19 cellular contexts compared by ENCODE assay signal in the genomic region with DNA sequence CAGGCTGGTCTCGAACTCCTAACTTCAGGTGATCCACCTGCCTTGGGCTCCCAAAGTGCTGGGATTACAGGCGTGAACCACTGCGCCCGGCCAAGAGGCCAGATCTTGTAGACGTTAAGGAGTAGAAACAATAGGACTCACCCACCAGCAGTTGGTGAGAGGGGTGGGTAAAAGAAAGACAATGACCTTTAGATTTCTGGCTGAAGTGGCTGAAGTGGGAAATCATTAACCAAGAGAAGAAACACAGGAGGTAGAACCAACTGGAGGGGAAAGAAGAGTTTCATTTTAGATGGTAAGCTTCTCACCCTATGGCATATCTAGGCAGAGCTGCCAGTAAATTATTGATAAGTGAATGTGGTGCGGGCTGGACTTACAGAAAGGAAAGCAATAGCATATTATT.
A peak's percentile ranks its signal among the peaks of the same experiment; 100 is the strongest.
DNase-seq lines count a peak whose midpoint lies in the region; ATAC-seq and TF ChIP-seq lines count a peak whose summit lies in the region.
"Had no signal": no experiment of that assay in that cellular context is flagged by ENCODE, and none has a peak within 500 bp of the region (broad histone marks: within the 10 kb centered on the region; RNA-seq: fewer than 3 reads in every experiment).

No MANE protein-coding gene starts in this region.

- no peak for TF ChIP-seq POLR2A in upper lobe of left lung (IDR thresholded peaks at IDR 0.05)

- no peaks in the 10 kb centered on the region for H3K9me3 ChIP-seq in parathyroid adenoma (ENCODE audit: control insufficient read depth, low read length)
- H3K9me3 ChIP-seq in upper lobe of left lung = no peaks in the 10 kb centered on the region
- H3K9me3 ChIP-seq: BLaER1, left lung, testis had no signal

- H3K27ac ChIP-seq in parathyroid adenoma = peak overlapping the region; percentile 59
- no peak overlapping the region for H3K27ac ChIP-seq in upper lobe of left lung
- H3K27ac ChIP-seq: BLaER1, left lung, testis had no signal

- no peak overlapping the region for H3K9ac ChIP-seq in parathyroid adenoma
- H3K9ac ChIP-seq: BLaER1 had no signal

- no peaks in the 10 kb centered on the region for H3K79me2 ChIP-seq in parathyroid adenoma

- peaks cover 21% of the 10 kb centered on the region for H3K4me1 ChIP-seq in parathyroid adenoma
- H3K4me1 ChIP-seq in upper lobe of left lung = peaks cover 0 to 3% (median 0%) of the 10 kb centered on the region in 4 donors
- H3K4me1 ChIP-seq: BLaER1, left lung, testis had no signal

- H3K4me3 ChIP-seq in parathyroid adenoma (ENCODE audit: low read depth, low read length) (no peak overlapping the region), upper lobe of left lung (no peak overlapping the region)
- H3K4me3 ChIP-seq: BLaER1, left lung, testis had no signal

- TF ChIP-seq CTCF in parathyroid adenoma (IDR thresholded peaks at IDR 0.05) (no peak), upper lobe of left lung (IDR thresholded peaks at IDR 0.05) (no peak)

- 82 to 86% methylated on average over 6 of the region's 6 CpGs for WGBS in upper lobe of left lung, 2 donors

- no peak for TF ChIP-seq EP300 in upper lobe of left lung (IDR thresholded peaks at IDR 0.05)

- H3K4me2 ChIP-seq in parathyroid adenoma (ENCODE audit: low read length) = no peak overlapping the region
- H3K4me2 ChIP-seq: BLaER1 had no signal

- H3K36me3 ChIP-seq in parathyroid adenoma (ENCODE audit: control insufficient read depth, insufficient read depth, low read length) = no peaks in the 10 kb centered on the region
- H3K36me3 ChIP-seq in upper lobe of left lung = no peaks in the 10 kb centered on the region
- H3K36me3 ChIP-seq: BLaER1, left lung had no signal

- DNase-seq in NCI-H2107 treated with DMSO at 0.1 percent for 48 hours (lab: John Stamatoyannopoulos, UW; ENCODE audit: unreplicated experiment) (no peak), upper lobe of left lung (no peak)
- DNase-seq in stimulated activated CD4-positive, alpha-beta T cell treated with anti-CD3 and anti-CD28 coated beads, Interleukin-2, amount 100 ng/mL, for 24 hours = no peak
- no peak for DNase-seq in activated CD4-positive, alpha-beta T cell treated with anti-CD3 and anti-CD28 coated beads for 48 hours
- DNase-seq: activated naive CD4-positive, alpha-beta T cell; DND-41; naive thymus-derived CD4-positive, alpha-beta T cell; NCI-H1417; NCI-H446; PC-3; testis had no signal

- no peak overlapping the region for H2AFZ ChIP-seq in parathyroid adenoma

- H3K27me3 ChIP-seq in parathyroid adenoma (ENCODE audit: control insufficient read depth, insufficient read depth, low read length) = no peaks in the 10 kb centered on the region
- H3K27me3 ChIP-seq in upper lobe of left lung = no peaks in the 10 kb centered on the region
- H3K27me3 ChIP-seq: BLaER1, left lung, testis had no signal

- ATAC-seq in GM19025 (IDR thresholded peaks at IDR 0.05; ENCODE audit: low read depth, unreplicated experiment) = peak; percentile 65
- peak; percentile 59 for ATAC-seq in HG02571 (IDR thresholded peaks at IDR 0.05; ENCODE audit: unreplicated experiment)
- ATAC-seq in HG03378 (IDR thresholded peaks at IDR 0.05; ENCODE audit: unreplicated experiment) = peak; percentile 90
- ATAC-seq in upper lobe of left lung (ENCODE audit: low FRiP score in 2 of 2) = no peak
- ATAC-seq: HCT116; left lung; naive thymus-derived CD4-positive, alpha-beta T cell; PC-3; WTC11 had no signal

Comparison
In these comparisons a context has a peak if more than half of its experiments do, and no peak if none do; other contexts are left out.
1. ATAC-seq: peak in GM19025 (single experiment), HG02571 (single experiment) and HG03378 (single experiment); none in upper lobe of left lung (0 of 2).